35 cellular contexts compared by ENCODE assay signal in genomic region chr12:118835911-118836310, GRCh38.
"Had no signal": no experiment of that assay in that cellular context is flagged by ENCODE, and none has a peak within 500 bp of the region (broad histone marks: within the 10 kb centered on the region; RNA-seq: fewer than 3 reads in every experiment).

No MANE protein-coding gene starts in this region.

- H3K9me3 ChIP-seq: MG63 had no signal

- DNase-seq: Karpas-422, Kasumi-1, MG63, MM.1S, MV-4-11, NCI-H1048, NCI-H1092, NCI-H1092 treated with DMSO at 0.1 percent for 48 hours, NCI-H1105, NCI-H1105 treated with DMSO at 0.1 percent for 48 hours, NCI-H1417, NCI-H1417 treated with DMSO at 0.1 percent for 48 hours, NCI-H1436, NCI-H1436 treated with DMSO at 0.1 percent for 48 hours, NCI-H146, NCI-H1694, NCI-H1694 treated with DMSO at 0.1 percent for 48 hours, NCI-H187, NCI-H187 treated with DMSO at 0.1 percent for 48 hours, NCI-H1930, NCI-H2029, NCI-H2029 treated with DMSO at 0.1 percent for 48 hours, NCI-H2081, NCI-H2081 treated with DMSO at 0.1 percent for 48 hours, NCI-H2107, NCI-H2171, NCI-H2171 treated with DMSO at 0.1 percent for 48 hours, NCI-H2227 treated with DMSO at 0.1 percent for 48 hours, NCI-H226, NCI-H345, NCI-H446, NCI-H446 treated with DMSO at 0.1 percent for 48 hours, NCI-H510A, NCI-H510A treated with DMSO at 0.1 percent for 48 hours, NCI-H524 had no signal

- H3K4me3 ChIP-seq: MG63 had no signal

- H3K27me3 ChIP-seq: MG63 had no signal

- H3K36me3 ChIP-seq: MG63 had no signal
